37 cellular contexts compared by ENCODE assay signal in genomic region chr1:76639181-76639580, GRCh38.
DNase-seq lines count a peak whose midpoint lies in the region; FAIRE-seq and TF ChIP-seq lines count a peak whose summit lies in the region.
"Had no signal": no experiment of that assay in that cellular context is flagged by ENCODE, and none has a peak within 500 bp of the region (broad histone marks: within the 10 kb centered on the region; RNA-seq: fewer than 3 reads in every experiment).

No MANE protein-coding gene starts in this region.

- H3K4me3 Mint-ChIP-seq in chondrocyte (ENCODE audit: unreplicated experiment), result no peak overlapping the region
- H3K4me3 Mint-ChIP-seq: B cell; CD14-positive monocyte; CD4-positive, alpha-beta memory T cell; CD4-positive, alpha-beta T cell; CD4-positive, CD25-positive, alpha-beta regulatory T cell; CD8-positive, alpha-beta memory T cell; CD8-positive, alpha-beta T cell had no signal

- DNase-seq in NCI-H748 (lab: John Stamatoyannopoulos, UW; ENCODE audit: unreplicated experiment) (peak; percentile 46), NCI-H748 treated with DMSO at 0.1 percent for 48 hours (lab: John Stamatoyannopoulos, UW) (no peak), frontal cortex (ENCODE audit: low spot score in 2 of 2) (no peak), head of caudate nucleus (peak in 32 of 42 donors; percentile 3 to 69 (median 29)), putamen (ENCODE audit: low spot score) (peak; percentile 37), kidney (no peak), posterior cingulate gyrus (no peak), chondrocyte (ENCODE audit: low spot score) (no peak)
- DNase-seq: 8988T; ACHN; AML-193; BE2C; C1 segment of cervical spinal cord; Caco-2; Calu3; CD4-positive, alpha-beta memory T cell; CD4-positive, alpha-beta T cell; CD4-positive, CD25-positive, alpha-beta regulatory T cell; CD8-positive, alpha-beta memory T cell; CD8-positive, alpha-beta T cell; COR-L47; DMS 273 treated with DMSO at 0.1 percent for 48 hours; DMS153; DMS53; DMS79; DMS79 treated with DMSO at 0.1 percent for 48 hours; DND-41; EL had no signal

- no peak overlapping the region for H3K9ac ChIP-seq in kidney (ENCODE audit: low read length in 2 of 2)
- H3K9ac ChIP-seq: BLaER1; BLaER1 treated with 17β-estradiol and CSF1 and Interleukin-3, amounts not matched to agents 10 nM and 100 nM had no signal

- no peaks in the 10 kb centered on the region for H3K36me3 ChIP-seq in kidney (ENCODE audit: control insufficient read depth in 1 of 2, insufficient read depth in 2 of 2, low read length in 2 of 2)
- H3K36me3 ChIP-seq: BE2C; BLaER1; BLaER1 treated with 17β-estradiol and CSF1 and Interleukin-3, amounts not matched to agents 10 nM and 100 nM had no signal

- no peaks in the 10 kb centered on the region for H3K4me1 ChIP-seq in kidney (ENCODE audit: control insufficient read depth in 1 of 2, insufficient read depth in 1 of 2, low read depth in 1 of 2, low read length in 2 of 2)
- H3K4me1 ChIP-seq: A549; BE2C; BLaER1; BLaER1 treated with 17β-estradiol and CSF1 and Interleukin-3, amounts not matched to agents 10 nM and 100 nM; Caco-2 had no signal

- TF ChIP-seq CTCF in kidney (IDR thresholded peaks at IDR 0.05; ENCODE audit: borderline replicate concordance, extremely low read depth, insufficient read depth) (no peak), chondrocyte (IDR thresholded peaks at IDR 0.05) (no peak)

- H3K9me3 Mint-ChIP-seq in chondrocyte (ENCODE audit: low read depth), result peaks cover 2% of the 10 kb centered on the region
- H3K9me3 Mint-ChIP-seq: CD4-positive, alpha-beta T cell; CD8-positive, alpha-beta memory T cell; CD8-positive, alpha-beta T cell had no signal

- FAIRE-seq in frontal cortex (lab: Jason Lieb, UNC), result peak; percentile 3
- FAIRE-seq in kidney (lab: Jason Lieb, UNC), result no peak
- FAIRE-seq: A204.1, A549, D721Med had no signal

- no peak overlapping the region for H3K27ac Mint-ChIP-seq in chondrocyte (ENCODE audit: unreplicated experiment)
- H3K27ac Mint-ChIP-seq: B cell; CD14-positive monocyte; CD4-positive, alpha-beta memory T cell; CD4-positive, alpha-beta T cell; CD4-positive, CD25-positive, alpha-beta regulatory T cell; CD8-positive, alpha-beta memory T cell; CD8-positive, alpha-beta T cell had no signal

- no peaks in the 10 kb centered on the region for H3K9me3 ChIP-seq in kidney (ENCODE audit: control insufficient read depth in 1 of 2, low read length in 2 of 2)
- H3K9me3 ChIP-seq: A549; BE2C; BLaER1; BLaER1 treated with 17β-estradiol and CSF1 and Interleukin-3, amounts not matched to agents 10 nM and 100 nM; Caco-2 had no signal

- intact Hi-C loops in head of caudate nucleus (cut with DNase I) (no loop called here), kidney (cut with DNase I) (no loop called here), posterior cingulate gyrus (cut with DNase I) (no loop called here)

- H3K27ac ChIP-seq in kidney (ENCODE audit: low read depth in 2 of 2, low read length in 2 of 2), result no peak overlapping the region
- H3K27ac ChIP-seq: 22Rv1; A549; BLaER1; BLaER1 treated with 17β-estradiol and CSF1 and Interleukin-3, amounts not matched to agents 10 nM and 100 nM; C4-2B had no signal

- peaks cover 2% of the 10 kb centered on the region for H3K36me3 Mint-ChIP-seq in chondrocyte (ENCODE audit: low read depth)
- H3K36me3 Mint-ChIP-seq: CD14-positive monocyte; CD4-positive, alpha-beta memory T cell; CD4-positive, CD25-positive, alpha-beta regulatory T cell; CD8-positive, alpha-beta memory T cell; CD8-positive, alpha-beta T cell had no signal

- H3K4me1 Mint-ChIP-seq in chondrocyte (ENCODE audit: low read depth), result peaks cover 2% of the 10 kb centered on the region
- H3K4me1 Mint-ChIP-seq: B cell, CD14-positive monocyte had no signal

- H3K4me3 ChIP-seq in kidney (ENCODE audit: low read length in 2 of 2), result no peak overlapping the region
- H3K4me3 ChIP-seq: A549; BLaER1; BLaER1 treated with 17β-estradiol and CSF1 and Interleukin-3, amounts not matched to agents 10 nM and 100 nM had no signal

- no peaks in the 10 kb centered on the region for H3K27me3 Mint-ChIP-seq in chondrocyte (ENCODE audit: low read depth)
- H3K27me3 Mint-ChIP-seq: B cell; CD4-positive, alpha-beta memory T cell; CD4-positive, alpha-beta T cell had no signal

Comparison
In these comparisons a context has a peak if more than half of its experiments do, and no peak if none do; other contexts are left out.
1. DNase-seq: peak in NCI-H748 (single experiment), head of caudate nucleus (32 of 42) and putamen (single experiment); none in NCI-H748 treated with DMSO at 0.1 percent for 48 hours (single experiment), frontal cortex (0 of 2), kidney (single experiment), posterior cingulate gyrus (0 of 10) and chondrocyte (single experiment).